21 cellular contexts compared by ENCODE assay signal in genomic region chr20:34776177-34776576, GRCh38. TPM values are rescaled to one million over a fixed set of nuclear protein-coding genes. Genes with fewer than 3 reads are reported as not detected.
DNase-seq lines count a peak whose midpoint lies in the region; ATAC-seq and TF ChIP-seq lines count a peak whose summit lies in the region.
"Had no signal": no experiment of that assay in that cellular context is flagged by ENCODE, and none has a peak within 500 bp of the region (broad histone marks: within the 10 kb centered on the region; RNA-seq: fewer than 3 reads in every experiment).

No MANE protein-coding gene starts in this region.

- TF ChIP-seq CTCF in nephron progenitor cell (IDR thresholded peaks at IDR 0.05) (no peak), Peyer's patch (IDR thresholded peaks at IDR 0.05) (no peak)

- H3K9me3 Mint-ChIP-seq in activated CD4-positive, alpha-beta T cell treated with anti-CD3 and anti-CD28 coated beads, Interleukin-2, amount 10 ng/mL, durations not matched to agents 24 days and 14 days = no peaks in the 10 kb centered on the region
- H3K9me3 Mint-ChIP-seq in nephron progenitor cell = no peaks in the 10 kb centered on the region
- H3K9me3 Mint-ChIP-seq in stimulated activated naive B cell treated with anti-CD40 and anti-IgM and Interleukin-4, amounts not matched to agents 10 μg/mL and 1 μg/mL and 100 μg/mL, for 72 hours = no peaks in the 10 kb centered on the region
- H3K9me3 Mint-ChIP-seq: CD14-positive monocyte; CD4-positive, alpha-beta T cell; CD8-positive, alpha-beta memory T cell; GM23338; H9 had no signal

- H3K27ac Mint-ChIP-seq in activated CD4-positive, alpha-beta T cell treated with anti-CD3 and anti-CD28 coated beads, Interleukin-2, amount 10 ng/mL, durations not matched to agents 24 days and 14 days = no peak overlapping the region
- peak overlapping the region; percentile 39 for H3K27ac Mint-ChIP-seq in nephron progenitor cell
- peak overlapping the region; percentile 39 for H3K27ac Mint-ChIP-seq in stimulated activated naive B cell treated with anti-CD40 and anti-IgM and Interleukin-4, amounts not matched to agents 10 μg/mL and 1 μg/mL and 100 μg/mL, for 72 hours
- H3K27ac Mint-ChIP-seq: CD14-positive monocyte; CD4-positive, alpha-beta T cell; GM23338 had no signal

- H3K27me3 Mint-ChIP-seq in activated CD4-positive, alpha-beta T cell treated with anti-CD3 and anti-CD28 coated beads, Interleukin-2, amount 10 ng/mL, durations not matched to agents 24 days and 14 days = no peaks in the 10 kb centered on the region
- no peaks in the 10 kb centered on the region for H3K27me3 Mint-ChIP-seq in nephron progenitor cell (ENCODE audit: low read depth, poor library complexity)
- H3K27me3 Mint-ChIP-seq in stimulated activated naive B cell treated with anti-CD40 and anti-IgM and Interleukin-4, amounts not matched to agents 10 μg/mL and 1 μg/mL and 100 μg/mL, for 72 hours = no peaks in the 10 kb centered on the region
- H3K27me3 Mint-ChIP-seq: CD4-positive, alpha-beta T cell had no signal

- H3K4me3 Mint-ChIP-seq in activated CD4-positive, alpha-beta T cell treated with anti-CD3 and anti-CD28 coated beads, Interleukin-2, amount 10 ng/mL, durations not matched to agents 24 days and 14 days = no peak overlapping the region
- H3K4me3 Mint-ChIP-seq in nephron progenitor cell = no peak overlapping the region
- H3K4me3 Mint-ChIP-seq in stimulated activated naive B cell treated with anti-CD40 and anti-IgM and Interleukin-4, amounts not matched to agents 10 μg/mL and 1 μg/mL and 100 μg/mL, for 72 hours = no peak overlapping the region
- H3K4me3 Mint-ChIP-seq: CD14-positive monocyte; CD4-positive, alpha-beta T cell; CD8-positive, alpha-beta memory T cell; GM23338; H9 had no signal

- intact Hi-C loops in activated CD4-positive, alpha-beta T cell treated with anti-CD3 and anti-CD28 coated beads, Interleukin-2, amount 10 ng/mL, durations not matched to agents 24 days and 14 days (cut with micrococcal nuclease) = no loop called here

- H3K27me3 ChIP-seq in Peyer's patch = no peaks in the 10 kb centered on the region
- H3K27me3 ChIP-seq: BE2C; BLaER1 treated with 17β-estradiol and CSF1 and Interleukin-3, amounts not matched to agents 10 nM and 100 nM had no signal

- H3K36me3 Mint-ChIP-seq in activated CD4-positive, alpha-beta T cell treated with anti-CD3 and anti-CD28 coated beads, Interleukin-2, amount 10 ng/mL, durations not matched to agents 24 days and 14 days (ENCODE audit: low read depth) = peaks cover 26% of the 10 kb centered on the region
- H3K36me3 Mint-ChIP-seq in nephron progenitor cell (ENCODE audit: low read depth) = peaks cover 54% of the 10 kb centered on the region
- peaks cover 31 to 32% of the 10 kb centered on the region in 2 donors for H3K36me3 Mint-ChIP-seq in stimulated activated naive B cell treated with anti-CD40 and anti-IgM and Interleukin-4, amounts not matched to agents 10 μg/mL and 1 μg/mL and 100 μg/mL, for 72 hours

- H3K4me3 ChIP-seq in Peyer's patch = no peak overlapping the region
- H3K4me3 ChIP-seq: BLaER1 treated with 17β-estradiol and CSF1 and Interleukin-3, amounts not matched to agents 10 nM and 100 nM; GM12878; GM23338 had no signal

- H3K27ac ChIP-seq in Peyer's patch = no peak overlapping the region
- H3K27ac ChIP-seq: 22Rv1; BLaER1 treated with 17β-estradiol and CSF1 and Interleukin-3, amounts not matched to agents 10 nM and 100 nM had no signal

- peak; percentile 33 for DNase-seq in activated CD4-positive, alpha-beta T cell treated with anti-CD3 and anti-CD28 coated beads, Interleukin-2, amount 10 ng/mL, durations not matched to agents 24 days and 14 days
- DNase-seq in activated CD4-positive, alpha-beta T cell treated with anti-CD3 and anti-CD28 coated beads, Interleukin-2, amount 50 U/mL, for 1 hour = no peak
- DNase-seq in nephron progenitor cell = no peak
- no peak for DNase-seq in stimulated activated naive B cell treated with anti-CD40 and anti-IgM and Interleukin-4, amounts not matched to agents 10 μg/mL and 1 μg/mL and 100 μg/mL, for 72 hours
- no peak for DNase-seq in amygdala (lab: John Stamatoyannopoulos, UW)
- no peak for DNase-seq in Peyer's patch
- DNase-seq: AML-193; BE2C; CD4-positive, alpha-beta T cell; CD8-positive, alpha-beta memory T cell; DMS 273 treated with DMSO at 0.1 percent for 48 hours; DMS79; EL; GDM1; H9 had no signal

- no peak for ATAC-seq in stimulated activated naive B cell treated with anti-CD40 and anti-IgM and Interleukin-4, amounts not matched to agents 10 μg/mL and 1 μg/mL and 100 μg/mL, for 72 hours (replicated peaks)
- ATAC-seq: GM12878, GM23338, HCT116 had no signal

- no peaks in the 10 kb centered on the region for H3K9me3 ChIP-seq in Peyer's patch
- H3K9me3 ChIP-seq: BE2C; BLaER1 treated with 17β-estradiol and CSF1 and Interleukin-3, amounts not matched to agents 10 nM and 100 nM had no signal

- H3K4me1 ChIP-seq in Peyer's patch = no peaks in the 10 kb centered on the region

- no peak for TF ChIP-seq POLR2A in Peyer's patch (IDR thresholded peaks at IDR 0.05)

- peaks cover 0 to 75% (median 0%) of the 10 kb centered on the region in 3 donors for H3K36me3 ChIP-seq in Peyer's patch

- peaks cover 2% of the 10 kb centered on the region for H3K4me1 Mint-ChIP-seq in activated CD4-positive, alpha-beta T cell treated with anti-CD3 and anti-CD28 coated beads, Interleukin-2, amount 10 ng/mL, durations not matched to agents 24 days and 14 days
- H3K4me1 Mint-ChIP-seq in nephron progenitor cell = peaks cover 12% of the 10 kb centered on the region
- H3K4me1 Mint-ChIP-seq in stimulated activated naive B cell treated with anti-CD40 and anti-IgM and Interleukin-4, amounts not matched to agents 10 μg/mL and 1 μg/mL and 100 μg/mL, for 72 hours = no peaks in the 10 kb centered on the region
- H3K4me1 Mint-ChIP-seq: CD14-positive monocyte; CD8-positive, alpha-beta memory T cell; GM23338; H9 had no signal

RNA-seq across cellular contexts. Expression of gene NCOA6, which starts 49.3 kb away (rescaled TPM):
- 25.1 and 26.8 TPM in 2 replicates for total RNA-seq in activated CD4-positive, alpha-beta T cell treated with anti-CD3 and anti-CD28 coated beads, Interleukin-2, amount 10 ng/mL, durations not matched to agents 24 days and 14 days
- 10 to 100 TPM; 33.8 to 58.4 (median 49.5) TPM for total RNA-seq in Peyer's patch
